Comparison of ENCODE assay signal across 18 cellular contexts in genomic region chr1:21639594-21640041, GRCh38. TPM values are rescaled to one million over a fixed set of nuclear protein-coding genes. Genes with fewer than 3 reads are reported as not detected.
DNase-seq lines count a peak whose midpoint lies in the region; ATAC-seq, FAIRE-seq and TF ChIP-seq lines count a peak whose summit lies in the region.
"Had no signal": no experiment of that assay in that cellular context is flagged by ENCODE, and none has a peak within 500 bp of the region (broad histone marks: within the 10 kb centered on the region; RNA-seq: fewer than 3 reads in every experiment).

No MANE protein-coding gene starts in this region.

- in situ Hi-C loops in brain microvascular endothelial cell (cut with HindIII; ENCODE audit: low pct_ligation_motif_present, low sequenced_read_pairs), result no loop called here

- H3K4me1 Mint-ChIP-seq in WTC11, result peaks cover 18% of the 10 kb centered on the region
- no peaks in the 10 kb centered on the region for H3K4me1 Mint-ChIP-seq in CD8-positive, alpha-beta T cell (ENCODE audit: low read depth)
- H3K4me1 Mint-ChIP-seq: central memory CD8-positive, alpha-beta T cell; neural crest cell; T-cell had no signal

- ATAC-seq in WTC11, result peak; percentile 45
- no peak for ATAC-seq in CD8-positive, alpha-beta T cell
- no peak for ATAC-seq in HG03469 (IDR thresholded peaks at IDR 0.05; ENCODE audit: unreplicated experiment)
- ATAC-seq: T-cell had no signal

- H3K27ac Mint-ChIP-seq in WTC11, result no peak overlapping the region
- H3K27ac Mint-ChIP-seq in CD8-positive, alpha-beta T cell, result no peak overlapping the region
- H3K27ac Mint-ChIP-seq: stimulated activated naive CD8-positive, alpha-beta T cell treated with anti-CD3 and anti-CD28 coated beads, Interleukin-15, amount 100 ng/mL, for 72 hours; T-cell had no signal

- FAIRE-seq in kidney (lab: Jason Lieb, UNC), result no peak
- FAIRE-seq: endothelial cell of umbilical vein had no signal

- WGBS in smooth muscle cell (ENCODE audit: low lambda C conversion rate), result 40% methylated on average over 19 of the region's 24 CpGs

- CTCF ChIA-PET in WTC11 (lab: Charles Lee), result interaction anchor here (1.0 to 1.4 kb wide), 2 partner anchors 83 to 128 kb away, joined by 3 read pairs; no protein-coding TSS in a partner anchor
- CTCF ChIA-PET in CD8-positive, alpha-beta T cell (lab: Charles Lee), result no interaction called here

- H4K20me1 ChIP-seq in smooth muscle cell (ENCODE audit: low read depth), result no peaks in the 10 kb centered on the region

- H3K27me3 Mint-ChIP-seq in WTC11 (ENCODE audit: low read depth), result no peaks in the 10 kb centered on the region
- H3K27me3 Mint-ChIP-seq in CD8-positive, alpha-beta T cell (ENCODE audit: low read depth), result peaks cover 30% of the 10 kb centered on the region

- H3F3A ChIP-seq in smooth muscle cell (ENCODE audit: low read depth), result no peaks in the 10 kb centered on the region

- peaks cover 0 to 4% of the 10 kb centered on the region in 2 donors for H3K36me3 ChIP-seq in kidney (ENCODE audit: control insufficient read depth in 1 of 2, insufficient read depth in 2 of 2, low read length in 2 of 2)
- H3K36me3 ChIP-seq in smooth muscle cell (ENCODE audit: low read depth), result no peaks in the 10 kb centered on the region
- H3K36me3 ChIP-seq in CD8-positive, alpha-beta T cell (ENCODE audit: insufficient read depth, low read length), result no peaks in the 10 kb centered on the region
- H3K36me3 ChIP-seq in brain microvascular endothelial cell (replicated peaks), result no peaks in the 10 kb centered on the region

- H3K79me2 ChIP-seq in smooth muscle cell (ENCODE audit: low read depth), result no peaks in the 10 kb centered on the region

- H2AFZ ChIP-seq in smooth muscle cell (ENCODE audit: low read depth), result no peak overlapping the region

- H3K4me3 ChIP-seq in kidney (ENCODE audit: low read length in 2 of 2) (no peak overlapping the region), smooth muscle cell (no peak overlapping the region), brain microvascular endothelial cell (ENCODE audit: low read depth, low read length) (no peak overlapping the region)
- H3K4me3 ChIP-seq in CD8-positive, alpha-beta T cell (ENCODE audit: low read depth, low read length), result no peak overlapping the region
- H3K4me3 ChIP-seq: lung had no signal

- DNase-seq in ELF-1 (ENCODE audit: low read depth, low spot score) (peak; percentile 57), WTC11 (ENCODE audit: low spot score) (no peak), kidney (peak; percentile 77), smooth muscle cell (lab: John Stamatoyannopoulos, UW; ENCODE audit: unreplicated experiment) (no peak), dermis blood vessel endothelial cell (no peak), brain microvascular endothelial cell (no peak)
- no peak for DNase-seq in CD8-positive, alpha-beta T cell
- DNase-seq: NCI-H187 treated with DMSO at 0.1 percent for 48 hours; NCI-H69; stimulated activated naive CD8-positive, alpha-beta T cell treated with anti-CD3 and anti-CD28 coated beads, Interleukin-15, amount 100 ng/mL, for 72 hours; T-cell had no signal

- POLR2A ChIA-PET in WTC11 (lab: Charles Lee), result no interaction called here
- POLR2A ChIA-PET in CD8-positive, alpha-beta T cell (lab: Charles Lee), result no interaction called here

- no peaks in the 10 kb centered on the region for H3K27me3 ChIP-seq in smooth muscle cell (ENCODE audit: low read depth)
- H3K27me3 ChIP-seq in CD8-positive, alpha-beta T cell (ENCODE audit: insufficient read depth, low read length), result no peaks in the 10 kb centered on the region
- H3K27me3 ChIP-seq in brain microvascular endothelial cell (replicated peaks), result peaks cover 8% of the 10 kb centered on the region

- no peak overlapping the region for H3K4me3 Mint-ChIP-seq in WTC11
- H3K4me3 Mint-ChIP-seq in CD8-positive, alpha-beta T cell, result no peak overlapping the region
- H3K4me3 Mint-ChIP-seq: central memory CD8-positive, alpha-beta T cell; neural crest cell; stimulated activated naive CD8-positive, alpha-beta T cell treated with anti-CD3 and anti-CD28 coated beads, Interleukin-15, amount 100 ng/mL, for 72 hours; T-cell had no signal

- TF ChIP-seq CTCF in WTC11 (IDR thresholded peaks at IDR 0.05) (no peak), kidney (IDR thresholded peaks at IDR 0.05; ENCODE audit: borderline replicate concordance, extremely low read depth, insufficient read depth) (no peak), smooth muscle cell (IDR thresholded peaks at IDR 0.05; ENCODE audit: borderline replicate concordance, insufficient read depth, poor library complexity, severe bottlenecking) (no peak), brain microvascular endothelial cell (IDR thresholded peaks at IDR 0.05; ENCODE audit: low read depth, low read length, missing control alignments) (no peak)
- TF ChIP-seq CTCF in CD8-positive, alpha-beta T cell (IDR thresholded peaks at IDR 0.05), result no peak

- H3K9me3 ChIP-seq in kidney (ENCODE audit: control insufficient read depth in 1 of 2, low read length in 2 of 2) (no peaks in the 10 kb centered on the region), smooth muscle cell (replicated peaks; ENCODE audit: low read depth) (no peaks in the 10 kb centered on the region)
- no peaks in the 10 kb centered on the region for H3K9me3 ChIP-seq in CD8-positive, alpha-beta T cell (ENCODE audit: low read length)

- H3K9ac ChIP-seq in kidney (ENCODE audit: low read length in 2 of 2) (peak overlapping the region; percentile 4 to 34), smooth muscle cell (ENCODE audit: low read depth) (no peak overlapping the region)

- intact Hi-C loops in kidney (cut with DNase I), result no loop called here
- intact Hi-C loops in CD8-positive, alpha-beta T cell (cut with DNase I, micrococcal nuclease), result no loop called here

- no peaks in the 10 kb centered on the region for H3K9me3 Mint-ChIP-seq in WTC11
- H3K9me3 Mint-ChIP-seq in CD8-positive, alpha-beta T cell, result no peaks in the 10 kb centered on the region
- H3K9me3 Mint-ChIP-seq: activated naive CD4-positive, alpha-beta T cell treated with anti-CD3 and anti-CD28 coated beads, Interleukin-2, amount 50 U/mL, for 72 hours; central memory CD8-positive, alpha-beta T cell; neural crest cell; stimulated activated naive CD8-positive, alpha-beta T cell treated with anti-CD3 and anti-CD28 coated beads, Interleukin-15, amount 100 ng/mL, for 72 hours; T-cell had no signal

- no peaks in the 10 kb centered on the region for H3K36me3 Mint-ChIP-seq in WTC11
- no peaks in the 10 kb centered on the region for H3K36me3 Mint-ChIP-seq in CD8-positive, alpha-beta T cell
- H3K36me3 Mint-ChIP-seq: activated naive CD4-positive, alpha-beta T cell treated with anti-CD3 and anti-CD28 coated beads, Interleukin-2, amount 50 U/mL, for 72 hours; T-cell had no signal

- H3K4me2 ChIP-seq in smooth muscle cell, result no peak overlapping the region

- H3K4me1 ChIP-seq in kidney (ENCODE audit: control insufficient read depth in 1 of 2, insufficient read depth in 1 of 2, low read depth in 1 of 2, low read length in 2 of 2) (peaks cover 40 to 46% of the 10 kb centered on the region in 2 donors), smooth muscle cell (ENCODE audit: low read depth) (no peaks in the 10 kb centered on the region)
- H3K4me1 ChIP-seq in CD8-positive, alpha-beta T cell (ENCODE audit: insufficient read depth, low read length), result no peaks in the 10 kb centered on the region

- peak overlapping the region; percentile 95 to 96 for H3K27ac ChIP-seq in kidney (ENCODE audit: low read depth in 2 of 2, low read length in 2 of 2)
- H3K27ac ChIP-seq in smooth muscle cell (ENCODE audit: low read depth), result peak overlapping the region; percentile 17
- no peak overlapping the region for H3K27ac ChIP-seq in CD8-positive, alpha-beta T cell (ENCODE audit: low read depth, low read length)
- H3K27ac ChIP-seq in brain microvascular endothelial cell, result no peak overlapping the region

TF ChIP-seq in WTC11, 78 proteins besides CTCF, POLR2A, EP300 and RAD21:
- no peak for TF ChIP-seq MYBL2 (CRISPR knock-in tag; IDR thresholded peaks at IDR 0.05)

RNA-seq across cellular contexts. Expression of gene RAP1GAP, which starts 29.5 kb away (rescaled TPM):
- 7.6 to 9.9 TPM (median 9.7 TPM) in 3 replicates for total RNA-seq in WTC11 (2021)
- total RNA-seq in kidney, result 39.2 TPM
- polyA plus RNA-seq in kidney (ENCODE audit: insufficient read depth, low read depth, low replicate concordance), result 200 TPM
- 0.99 and 3.0 TPM in 2 replicates for total RNA-seq in smooth muscle cell
- 3.9 and 4.1 TPM in 2 replicates for polyA plus RNA-seq in smooth muscle cell
- under 1 TPM; 0.19 to 0.31 TPM for total RNA-seq in CD8-positive, alpha-beta T cell
- total RNA-seq in dermis blood vessel endothelial cell, result under 0.01 and 0.05 TPM in 2 replicates
- total RNA-seq: MCF 10A had no signal

Comparison
In these comparisons a context has a peak if more than half of its experiments do, and no peak if none do; other contexts are left out.
1. DNase-seq: peak in ELF-1 (single experiment) and kidney (single experiment); none in WTC11 (single experiment), smooth muscle cell (single experiment), CD8-positive, alpha-beta T cell (0 of 7), dermis blood vessel endothelial cell (single experiment) and brain microvascular endothelial cell (single experiment).
2. H3K27ac ChIP-seq: peak in kidney (2 of 2) and smooth muscle cell (single experiment); none in CD8-positive, alpha-beta T cell (single experiment) and brain microvascular endothelial cell (single experiment).